ENCODE assay signal across 26 cellular contexts in genomic region chr3:168047936-168048335, GRCh38. TPM values are rescaled to one million over a fixed set of nuclear protein-coding genes. Genes with fewer than 3 reads are reported as not detected.
"Had no signal": no experiment of that assay in that cellular context is flagged by ENCODE, and none has a peak within 500 bp of the region (broad histone marks: within the 10 kb centered on the region; RNA-seq: fewer than 3 reads in every experiment).

No MANE protein-coding gene starts in this region.

- H3K4me1 ChIP-seq: neural progenitor cell, parathyroid adenoma, testis, uterus had no signal

- H3K4me2 ChIP-seq: neural progenitor cell had no signal

- H3K79me2 ChIP-seq: parathyroid adenoma had no signal

- H3K4me3 Mint-ChIP-seq: naive thymus-derived CD4-positive, alpha-beta T cell; natural killer cell; neural progenitor cell; stimulated activated memory B cell treated with anti-CD40 and anti-IgM and Interleukin-4, amounts not matched to agents 10 μg/mL and 1 μg/mL and 100 μg/mL, for 72 hours; stimulated activated naive CD8-positive, alpha-beta T cell treated with anti-CD3 and anti-CD28 coated beads, Interleukin-15, amount 100 ng/mL, for 72 hours; type B pancreatic cell had no signal

- H3K36me3 Mint-ChIP-seq: naive thymus-derived CD4-positive, alpha-beta T cell; natural killer cell had no signal

- H3K36me3 ChIP-seq: neural progenitor cell, ovary, uterus had no signal

- H3K9ac ChIP-seq: neural progenitor cell, parathyroid adenoma had no signal

- H3K9me3 Mint-ChIP-seq: naive thymus-derived CD4-positive, alpha-beta T cell; natural killer cell; nephron; neural progenitor cell; stimulated activated memory B cell treated with anti-CD40 and anti-IgM and Interleukin-4, amounts not matched to agents 10 μg/mL and 1 μg/mL and 100 μg/mL, for 72 hours; stimulated activated naive CD8-positive, alpha-beta T cell treated with anti-CD3 and anti-CD28 coated beads, Interleukin-15, amount 100 ng/mL, for 72 hours; type B pancreatic cell had no signal

- ATAC-seq: stimulated activated naive CD8-positive, alpha-beta T cell treated with anti-CD3 and anti-CD28 coated beads, Interleukin-15, Interleukin-2, amounts not matched to agents 100 U/mL and 50 U/mL, for 24 hours had no signal

- H3K27me3 Mint-ChIP-seq: progenitor cell of endocrine pancreas; stimulated activated memory B cell treated with anti-CD40 and anti-IgM and Interleukin-4, amounts not matched to agents 10 μg/mL and 1 μg/mL and 100 μg/mL, for 72 hours had no signal

- H3K4me1 Mint-ChIP-seq: naive thymus-derived CD4-positive, alpha-beta T cell; stimulated activated naive CD8-positive, alpha-beta T cell treated with anti-CD3 and anti-CD28 coated beads, Interleukin-15, amount 100 ng/mL, for 72 hours had no signal

- H3K27me3 ChIP-seq: neural progenitor cell, ovary, suprapubic skin, testis, tibial artery, transverse colon, upper lobe of right lung, uterus had no signal

- H2AFZ ChIP-seq: neural progenitor cell, parathyroid adenoma had no signal

- H3K27ac Mint-ChIP-seq: naive thymus-derived CD4-positive, alpha-beta T cell; natural killer cell; neural progenitor cell; progenitor cell of endocrine pancreas; stimulated activated memory B cell treated with anti-CD40 and anti-IgM and Interleukin-4, amounts not matched to agents 10 μg/mL and 1 μg/mL and 100 μg/mL, for 72 hours; stimulated activated naive CD8-positive, alpha-beta T cell treated with anti-CD3 and anti-CD28 coated beads, Interleukin-15, amount 100 ng/mL, for 72 hours had no signal

- DNase-seq: natural killer cell; occipital lobe; ovary; posterior cingulate gyrus; psoas muscle; right cardiac atrium; stimulated activated CD4-positive, alpha-beta T cell treated with anti-CD3 and anti-CD28 coated beads, Interleukin-15, amount 100 ng/mL, for 24 hours; stimulated activated CD4-positive, alpha-beta T cell treated with anti-CD3 and anti-CD28 coated beads, Interleukin-2, amount 100 ng/mL, for 24 hours; stimulated activated CD4-positive, alpha-beta T cell treated with anti-CD3 and anti-CD28 coated beads, Interleukin-2, amount 100 ng/mL, for 48 hours; stimulated activated CD4-positive, alpha-beta T cell treated with anti-CD3 and anti-CD28 coated beads, Interleukin-4, amount 100 ng/mL, for 24 hours; stimulated activated naive CD8-positive, alpha-beta T cell treated with anti-CD3 and anti-CD28 coated beads, Interleukin-15, Interleukin-2, amounts not matched to agents 100 U/mL and 50 U/mL, for 24 hours; testis; tibial artery; transverse colon; upper lobe of right lung; uterus had no signal

- H3K4me3 ChIP-seq: neural progenitor cell, ovary, psoas muscle, skin epidermis, suprapubic skin, testis, tibial artery, transverse colon, upper lobe of right lung, uterus had no signal

- H3K27ac ChIP-seq: neural progenitor cell, ovary, parathyroid adenoma, suprapubic skin, testis, upper lobe of right lung had no signal

- H3K9me3 ChIP-seq: ovary, psoas muscle, suprapubic skin, testis, tibial artery, transverse colon, upper lobe of right lung, uterus had no signal

RNA-seq across cellular contexts. Expression of gene GOLIM4, which starts 47.8 kb away (rescaled TPM):
- polyA plus RNA-seq: naive thymus-derived CD4-positive, alpha-beta T cell had no signal
